ENCODE assay signal across 25 cellular contexts in the genomic region with DNA sequence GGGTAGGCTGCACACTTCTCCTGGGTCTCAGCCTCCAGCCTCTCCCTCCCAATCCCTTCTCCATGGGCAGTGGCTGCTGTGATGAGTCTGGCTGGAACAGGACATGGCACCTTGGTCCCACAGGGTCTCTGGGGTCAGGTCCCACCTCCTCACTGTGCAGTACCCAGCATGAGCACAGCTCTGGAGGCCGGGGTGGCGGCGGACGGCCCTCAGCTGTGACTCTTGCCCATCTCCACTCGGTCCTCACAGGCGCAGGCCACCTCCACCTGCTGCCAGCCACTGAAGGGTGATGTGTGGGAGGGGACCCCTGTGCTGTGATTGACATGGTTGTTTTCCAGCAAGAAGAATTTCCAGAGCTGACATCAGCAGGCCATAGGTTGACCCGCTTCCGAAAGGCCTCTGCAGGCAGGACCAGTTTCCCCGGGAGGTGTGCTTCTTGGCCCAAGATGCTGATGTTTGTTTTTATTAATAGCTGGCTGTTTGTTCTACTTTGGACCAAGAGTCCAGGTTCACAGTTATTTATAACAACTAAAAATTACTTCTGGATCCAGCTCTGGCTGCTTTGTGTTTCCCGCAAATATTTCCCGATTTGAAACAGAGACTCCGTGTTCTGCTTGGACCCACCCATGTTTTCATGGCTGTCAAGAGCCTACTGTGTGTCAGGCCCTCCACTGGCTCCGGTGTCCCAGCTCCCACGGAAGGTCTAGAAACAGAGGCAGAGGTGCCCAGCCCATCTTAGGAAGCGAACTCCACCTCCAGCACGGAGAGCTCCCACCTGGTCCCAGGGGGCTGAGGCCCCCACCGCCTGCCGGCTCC. TPM values are rescaled to one million over a fixed set of nuclear protein-coding genes. Genes with fewer than 3 reads are reported as not detected.
DNase-seq lines count a peak whose midpoint lies in the region; ATAC-seq, FAIRE-seq and TF ChIP-seq lines count a peak whose summit lies in the region.
"Had no signal": no experiment of that assay in that cellular context is flagged by ENCODE, and none has a peak within 500 bp of the region (broad histone marks: within the 10 kb centered on the region; RNA-seq: fewer than 3 reads in every experiment).

No MANE protein-coding gene starts in this region.

- TF ChIP-seq CTCF in sigmoid colon (IDR thresholded peaks at IDR 0.05) = no peak

- H3K4me1 ChIP-seq in right cardiac atrium (ENCODE audit: control insufficient read depth, insufficient read depth, low read length) = peaks cover 3% of the 10 kb centered on the region
- H3K4me1 ChIP-seq in sigmoid colon = peaks cover 0 to 57% (median 12%) of the 10 kb centered on the region in 4 donors
- H3K4me1 ChIP-seq in SJCRH30 = peaks cover 56% of the 10 kb centered on the region

- H3K27me3 ChIP-seq in right cardiac atrium (ENCODE audit: control insufficient read depth, insufficient read depth) (no peaks in the 10 kb centered on the region), sigmoid colon (peaks cover 0 to 11% (median 0%) of the 10 kb centered on the region in 3 donors), SJCRH30 (no peaks in the 10 kb centered on the region)

- 70% methylated on average over 18 of the region's 18 CpGs for WGBS in right cardiac atrium
- WGBS in sigmoid colon, 2 donors = 86 to 88% methylated on average over 18 of the region's 18 CpGs

- H3K4me3 ChIP-seq in right cardiac atrium (ENCODE audit: low read length) (no peak overlapping the region), sigmoid colon (no peak overlapping the region), SJCRH30 (no peak overlapping the region)
- H3K4me3 ChIP-seq: lower lobe of right lung had no signal

- H3K27ac ChIP-seq in right cardiac atrium (ENCODE audit: low read length) (peak overlapping the region; percentile 28), sigmoid colon (peak overlapping the region in 3 of 4 donors; percentile 41 to 85 (median 45)), SJCRH30 (no peak overlapping the region)

- FAIRE-seq in urothelium cell line (lab: Jason Lieb, UNC) = peak; percentile 73
- FAIRE-seq: A204.1, colon had no signal

- DNase-seq in Right ventricle myocardium inferior (ENCODE audit: missing footprints) (peak; percentile 37), left cardiac atrium (no peak), right cardiac atrium (peak in 2 of 3 donors; percentile 6 to 38), sigmoid colon (peak; percentile 74), urothelium cell line (ENCODE audit: low spot score) (no peak), activated T-cell treated with anti-CD3 and anti-CD28 coated beads for 4 hours (no peak), HPDE6-E6E7 (ENCODE audit: extremely low spot score) (no peak), SJCRH30 (no peak)
- DNase-seq: activated CD4-positive, alpha-beta T cell treated with anti-CD3 and anti-CD28 coated beads, Interleukin-2, amount 10 ng/mL, durations not matched to agents 24 days and 14 days; activated CD8-positive, alpha-beta memory T cell treated with anti-CD3 and anti-CD28 coated beads, Interleukin-2, amount 10 ng/mL, durations not matched to agents 7 days and 5 days; activated naive CD8-positive, alpha-beta T cell treated with anti-CD3 and anti-CD28 coated beads for 36 hours; effector memory CD8-positive, alpha-beta T cell; EL; KG1; lower lobe of right lung; MV-4-11; NCI-H1694 treated with DMSO at 0.1 percent for 48 hours; occipital lobe; OCI-M1; retina; SHP77; T-cell had no signal

- intact Hi-C loops in Right ventricle myocardium inferior (cut with DNase I) = no loop called here
- intact Hi-C loops in left cardiac atrium (cut with DNase I) = no loop called here
- intact Hi-C loops in right cardiac atrium (cut with DNase I) = no loop called here
- intact Hi-C loops in sigmoid colon (cut with DNase I) = no loop called here

- peak; percentile 18 for ATAC-seq in Right ventricle myocardium inferior
- no peak for ATAC-seq in left cardiac atrium
- ATAC-seq in right cardiac atrium = no peak
- ATAC-seq: activated CD8-positive, alpha-beta memory T cell treated with anti-CD3 and anti-CD28 coated beads, Interleukin-2, amount 10 ng/mL, durations not matched to agents 7 days and 5 days; effector memory CD8-positive, alpha-beta T cell; lower lobe of right lung; T-cell had no signal

- H3K36me3 ChIP-seq in sigmoid colon (no peaks in the 10 kb centered on the region), SJCRH30 (no peaks in the 10 kb centered on the region)
- H3K36me3 ChIP-seq: lower lobe of right lung had no signal

- no peak for TF ChIP-seq EP300 in sigmoid colon (IDR thresholded peaks at IDR 0.05)

- H3K9me3 ChIP-seq in right cardiac atrium (ENCODE audit: control insufficient read depth, low read length) (no peaks in the 10 kb centered on the region), sigmoid colon (no peaks in the 10 kb centered on the region), SJCRH30 (replicated peaks) (no peaks in the 10 kb centered on the region)
- H3K9me3 ChIP-seq: lower lobe of right lung had no signal

- TF ChIP-seq POLR2A in sigmoid colon (IDR thresholded peaks at IDR 0.05) = no peak

RNA-seq across cellular contexts. Expression of a gene that starts 45.7 kb away (rescaled TPM):
- total RNA-seq in Right ventricle myocardium inferior (0.89 TPM), left cardiac atrium (1 to 10 TPM in 1 of 2 donors, under 1 TPM in 1; 0.97 to 3.3 TPM), right cardiac atrium (1 to 10 TPM in 1 of 4 donors, under 1 TPM in 2, not detected in 1; 0.03 to 1.3 (median 0.31) TPM), sigmoid colon (under 1 TPM; 0.33 to 0.81 (median 0.46) TPM)
- polyA plus RNA-seq in right cardiac atrium (0.34 TPM), sigmoid colon (1 to 10 TPM in 1 of 3 donors, under 1 TPM in 2; 0.23 to 1.1 (median 0.60) TPM)
- total RNA-seq in SJCRH30 (2014; rRNA removed; shearing (Covaris generic)) = 11.0 and 13.7 TPM in 2 replicates
- total RNA-seq: activated CD4-positive, alpha-beta T cell treated with anti-CD3 and anti-CD28 coated beads, Interleukin-2, amount 10 ng/mL, durations not matched to agents 24 days and 14 days had no signal
- polyA plus RNA-seq: BJ had no signal

Comparison
In these comparisons a context has a peak if more than half of its experiments do, and no peak if none do; other contexts are left out.
1. DNase-seq: peak in Right ventricle myocardium inferior (single experiment), right cardiac atrium (2 of 3) and sigmoid colon (single experiment); none in left cardiac atrium (single experiment), urothelium cell line (single experiment), activated T-cell treated with anti-CD3 and anti-CD28 coated beads for 4 hours (single experiment), HPDE6-E6E7 (single experiment) and SJCRH30 (0 of 2).